15 cellular contexts compared by ENCODE assay signal in genomic region chr3:85572426-85572825, GRCh38.
A peak's percentile ranks its signal among the peaks of the same experiment; 100 is the strongest.
DNase-seq lines count a peak whose midpoint lies in the region; TF ChIP-seq lines count a peak whose summit lies in the region.
"Had no signal": no experiment of that assay in that cellular context is flagged by ENCODE, and none has a peak within 500 bp of the region (broad histone marks: within the 10 kb centered on the region; RNA-seq: fewer than 3 reads in every experiment).

No MANE protein-coding gene starts in this region.

- H3K4me3 ChIP-seq in astrocyte of the spinal cord (ENCODE audit: low read depth, low read length), result no peak overlapping the region
- no peak overlapping the region for H3K4me3 ChIP-seq in fibroblast of pulmonary artery (replicated peaks; ENCODE audit: low read depth, low read length)
- H3K4me3 ChIP-seq in skeletal muscle cell (ENCODE audit: low read depth, low read length), result no peak overlapping the region

- H3K4me3 Mint-ChIP-seq in immature natural killer cell, result no peak overlapping the region
- H3K4me3 Mint-ChIP-seq: CD4-positive, CD25-positive, alpha-beta regulatory T cell had no signal

- H3K9me3 Mint-ChIP-seq in immature natural killer cell, result peaks cover 0 to 6% (median under 1%) of the 10 kb centered on the region in 6 donors

- H3K4me1 Mint-ChIP-seq in immature natural killer cell, result no peaks in the 10 kb centered on the region

- H3K27me3 Mint-ChIP-seq in immature natural killer cell (ENCODE audit: low read depth in 3 of 3), result peaks cover 0 to 1% (median 0%) of the 10 kb centered on the region in 3 donors
- H3K27me3 Mint-ChIP-seq: CD4-positive, CD25-positive, alpha-beta regulatory T cell had no signal

- DNase-seq in OCI-M1 (lab: John Stamatoyannopoulos, UW) (peak; percentile 7), astrocyte of the spinal cord (ENCODE audit: low read depth, low spot score) (peak; percentile 45), fibroblast of pulmonary artery (ENCODE audit: low read depth) (peak; percentile 11), skeletal muscle cell (ENCODE audit: low read depth) (peak; percentile 9), immature natural killer cell (no peak), AG20443 (ENCODE audit: low spot score) (no peak), NOMO-1 treated with dmso at 0.1 percent for 144 hours (lab: John Stamatoyannopoulos, UW; ENCODE audit: unreplicated experiment) (no peak)
- DNase-seq: ACHN; CD4-positive, CD25-positive, alpha-beta regulatory T cell; EL; GOT3; Karpas-422; NCI-H1105 treated with DMSO at 0.1 percent for 48 hours; NCI-H187 treated with DMSO at 0.1 percent for 48 hours; NCI-H2171 had no signal

- peaks cover 0 to 3% (median 0%) of the 10 kb centered on the region in 3 donors for H3K36me3 Mint-ChIP-seq in immature natural killer cell
- H3K36me3 Mint-ChIP-seq: CD4-positive, CD25-positive, alpha-beta regulatory T cell had no signal

- no peak for TF ChIP-seq CTCF in astrocyte of the spinal cord (IDR thresholded peaks at IDR 0.05; ENCODE audit: low read depth, low read length)
- no peak for TF ChIP-seq CTCF in fibroblast of pulmonary artery (IDR thresholded peaks at IDR 0.05; ENCODE audit: low read length, missing control alignments)

- no peak overlapping the region for H3K27ac Mint-ChIP-seq in immature natural killer cell
- H3K27ac Mint-ChIP-seq: CD4-positive, CD25-positive, alpha-beta regulatory T cell had no signal

- in situ Hi-C loops in astrocyte of the spinal cord (cut with HindIII; ENCODE audit: low sequenced_read_pairs), result no loop called here

Comparison
In these comparisons a context has a peak if more than half of its experiments do, and no peak if none do; other contexts are left out.
1. DNase-seq: peak in OCI-M1 (single experiment), astrocyte of the spinal cord (single experiment), fibroblast of pulmonary artery (single experiment) and skeletal muscle cell (single experiment); none in immature natural killer cell (0 of 3), AG20443 (single experiment) and NOMO-1 treated with dmso at 0.1 percent for 144 hours (single experiment).